Comparison of ENCODE assay signal across 19 cellular contexts in genomic region chr12:45577844-45578399, GRCh38.
DNase-seq lines count a peak whose midpoint lies in the region; ATAC-seq and TF ChIP-seq lines count a peak whose summit lies in the region.
"Had no signal": no experiment of that assay in that cellular context is flagged by ENCODE, and none has a peak within 500 bp of the region (broad histone marks: within the 10 kb centered on the region; RNA-seq: fewer than 3 reads in every experiment).

No MANE protein-coding gene starts in this region.

- H3K36me3 ChIP-seq in left lung: no peaks in the 10 kb centered on the region
- H3K36me3 ChIP-seq: gastrocnemius medialis, SJSA1, thoracic aorta had no signal

- TF ChIP-seq CTCF in left lung (IDR thresholded peaks at IDR 0.05) (no peak), lower leg skin (IDR thresholded peaks at IDR 0.05) (no peak)

- DNase-seq in NCI-H2029 (lab: John Stamatoyannopoulos, UW) (peak; percentile 9), NCI-H2029 treated with DMSO at 0.1 percent for 48 hours (lab: John Stamatoyannopoulos, UW) (no peak), NCI-H1105 treated with DMSO at 0.1 percent for 48 hours (lab: John Stamatoyannopoulos, UW) (peak; percentile 87), left lung (no peak), lower leg skin (ENCODE audit: low spot score in 2 of 2) (no peak)
- DNase-seq: activated CD4-positive, CD25-positive, alpha-beta regulatory T cell treated with anti-CD3 and anti-CD28 coated beads, Interleukin-2, amount 50 U/mL, for 72 hours; activated effector memory CD4-positive, alpha-beta T cell treated with anti-CD3 and anti-CD28 coated beads, Interleukin-2, amount 50 U/mL, for 16 hours; gastrocnemius medialis; naive thymus-derived CD4-positive, alpha-beta T cell; NCI-H446; small intestine had no signal

- intact Hi-C loops in left lung (cut with DNase I): no loop called here
- intact Hi-C loops in lower leg skin (cut with DNase I; ENCODE audit: low total_unique reads): no loop called here

- peak; percentile 40 for ATAC-seq in GM21529 (IDR thresholded peaks at IDR 0.05; ENCODE audit: unreplicated experiment)
- ATAC-seq in left lung: peak; percentile 83
- ATAC-seq in GM18498 (IDR thresholded peaks at IDR 0.05; ENCODE audit: unreplicated experiment): no peak
- ATAC-seq in HG03159 (IDR thresholded peaks at IDR 0.05; ENCODE audit: unreplicated experiment): no peak
- ATAC-seq: gastrocnemius medialis, K562 had no signal

- H3K9me3 ChIP-seq in left lung: no peaks in the 10 kb centered on the region
- H3K9me3 ChIP-seq: gastrocnemius medialis, SJSA1, thoracic aorta had no signal

- H3K27me3 ChIP-seq in left lung: no peaks in the 10 kb centered on the region
- H3K27me3 ChIP-seq: gastrocnemius medialis, SJSA1 had no signal

- WGBS in lower leg skin, 2 donors: 70 to 71% methylated on average over 3 of the region's 3 CpGs

- no peak overlapping the region for H3K4me3 ChIP-seq in left lung
- H3K4me3 ChIP-seq in lower leg skin (ENCODE audit: low read depth, poor library complexity, severe bottlenecking): no peak overlapping the region
- H3K4me3 ChIP-seq: gastrocnemius medialis, K562, lung, SJSA1, thoracic aorta had no signal

- H3K27ac ChIP-seq in left lung: no peak overlapping the region
- H3K27ac ChIP-seq: C4-2B, gastrocnemius medialis, SJSA1, thoracic aorta had no signal

- peaks cover 4 to 6% of the 10 kb centered on the region in 2 donors for H3K4me1 ChIP-seq in left lung
- H3K4me1 ChIP-seq: gastrocnemius medialis, SJSA1 had no signal

- no peak for TF ChIP-seq POLR2A in lower leg skin (IDR thresholded peaks at IDR 0.05)

Comparison
In these comparisons a context has a peak if more than half of its experiments do, and no peak if none do; other contexts are left out.
1. DNase-seq: peak in NCI-H2029 (single experiment) and NCI-H1105 treated with DMSO at 0.1 percent for 48 hours (single experiment); none in NCI-H2029 treated with DMSO at 0.1 percent for 48 hours (single experiment), left lung (0 of 2) and lower leg skin (0 of 2).
2. ATAC-seq: peak in GM21529 (single experiment) and left lung (single experiment); none in GM18498 (single experiment) and HG03159 (single experiment).